Comparison of ENCODE assay signal across 10 cellular contexts in genomic region chr2:190947139-190947538, GRCh38.
DNase-seq lines count a peak whose midpoint lies in the region; ATAC-seq, FAIRE-seq and TF ChIP-seq lines count a peak whose summit lies in the region.
"Had no signal": no experiment of that assay in that cellular context is flagged by ENCODE, and none has a peak within 500 bp of the region (broad histone marks: within the 10 kb centered on the region; RNA-seq: fewer than 3 reads in every experiment).

No MANE protein-coding gene starts in this region.

- no peaks in the 10 kb centered on the region for H3K9me3 Mint-ChIP-seq in Caco-2 (ENCODE audit: unreplicated experiment)
- H3K9me3 Mint-ChIP-seq: memory B cell had no signal

- peak overlapping the region; percentile 16 to 86 (median 62) for H3K27ac ChIP-seq in pancreas

- no peaks in the 10 kb centered on the region for H3K36me3 Mint-ChIP-seq in Caco-2 (ENCODE audit: insufficient read depth, unreplicated experiment)
- H3K36me3 Mint-ChIP-seq: memory B cell had no signal

- H3K27me3 Mint-ChIP-seq in Caco-2 (ENCODE audit: insufficient read depth, unreplicated experiment) = no peaks in the 10 kb centered on the region
- H3K27me3 Mint-ChIP-seq: memory B cell had no signal

- CTCF ChIA-PET in Caco-2 (lab: Charles Lee) = interaction anchor here (0.9 to 1.0 kb wide), 2 partner anchors 26 to 165 kb away, joined by 3 to 4 read pairs; no protein-coding TSS in a partner anchor

- H3K27me3 ChIP-seq in Caco-2 (replicated peaks; ENCODE audit: control insufficient read depth, insufficient read depth, low read length) (no peaks in the 10 kb centered on the region), pancreas (no peaks in the 10 kb centered on the region)

- no peak overlapping the region for H3K27ac Mint-ChIP-seq in Caco-2 (ENCODE audit: unreplicated experiment)

- POLR2A ChIA-PET in Caco-2 (lab: Charles Lee) = interaction anchor here (0.9 to 1.5 kb wide), 2 partner anchors 33 to 65 kb away, joined by 3 to 8 read pairs; no protein-coding TSS in a partner anchor

- no peak for FAIRE-seq in pancreas (lab: Jason Lieb, UNC)

- TF ChIP-seq CTCF in Caco-2 (IDR thresholded peaks at IDR 0.05; ENCODE audit: insufficient read depth in 1 of 2, low read depth in 1 of 2, low read length in 1 of 2, severe bottlenecking in 1 of 2, unreplicated experiment in 1 of 2) (no peak), pancreas (IDR thresholded peaks at IDR 0.05) (no peak)

- peak; percentile 60 to 76 for DNase-seq in Caco-2
- peak; percentile 49 for DNase-seq in LHCN-M2 (ENCODE audit: low read depth)
- peak; percentile 87 to 92 for DNase-seq in dermis microvascular lymphatic vessel endothelial cell (ENCODE audit: low read depth in 2 of 2)
- no peak for DNase-seq in pancreas
- DNase-seq in occipital lobe (lab: John Stamatoyannopoulos, UW) = no peak
- DNase-seq: stimulated activated CD4-positive, alpha-beta T cell treated with anti-CD3 and anti-CD28 coated beads, Interleukin-2, amount 100 ng/mL, for 48 hours had no signal

- BruUV-seq in Caco-2 (replicated peaks; lab: Mats Ljungman, UMichigan) = no TSS peak

- H3K4me3 Mint-ChIP-seq in Caco-2 (ENCODE audit: unreplicated experiment) = peak overlapping the region; percentile 15
- H3K4me3 Mint-ChIP-seq: memory B cell had no signal

- no peaks in the 10 kb centered on the region for H3K36me3 ChIP-seq in Caco-2 (ENCODE audit: control insufficient read depth, insufficient read depth, low read length)
- no peaks in the 10 kb centered on the region for H3K36me3 ChIP-seq in pancreas

- 4 to 7% methylated on average over 1 of the region's 1 CpG for WGBS in pancreas, 2 donors

- peaks cover 33% of the 10 kb centered on the region for H3K4me1 ChIP-seq in Caco-2
- peaks cover 24 to 35% (median 33%) of the 10 kb centered on the region in 3 donors for H3K4me1 ChIP-seq in pancreas

- ATAC-seq in pancreas (peak; percentile 67 to 81 (median 74)), HG03108 (IDR thresholded peaks at IDR 0.05; ENCODE audit: unreplicated experiment) (no peak), HG02840 (IDR thresholded peaks at IDR 0.05; ENCODE audit: low FRiP score, unreplicated experiment) (no peak), HG02852 (IDR thresholded peaks at IDR 0.05; ENCODE audit: unreplicated experiment) (no peak)

- peaks cover 7% of the 10 kb centered on the region for H3K4me1 Mint-ChIP-seq in Caco-2 (ENCODE audit: low read depth, unreplicated experiment)

- H3K4me3 ChIP-seq in Caco-2 (ENCODE audit: low read depth, low read length) (no peak overlapping the region), pancreas (no peak overlapping the region)

- H3K9me3 ChIP-seq in Caco-2 (no peaks in the 10 kb centered on the region), pancreas (no peaks in the 10 kb centered on the region)

- intact Hi-C loops in Caco-2 (cut with micrococcal nuclease; ENCODE audit: unreplicated experiment) = loop anchor here (1.0 to 2.0 kb wide), 8 partner anchors 20 to 166 kb away; partner anchors contain the start of gene GLS
- intact Hi-C loops in pancreas (cut with DNase I) = no loop called here

Comparison
In these comparisons a context has a peak if more than half of its experiments do, and no peak if none do; other contexts are left out.
1. DNase-seq: peak in Caco-2 (2 of 2), LHCN-M2 (single experiment) and dermis microvascular lymphatic vessel endothelial cell (2 of 2); none in pancreas (0 of 6) and occipital lobe (single experiment).
2. ATAC-seq: peak in pancreas (4 of 4); none in HG03108 (single experiment), HG02840 (single experiment) and HG02852 (single experiment).